ENCODE assay signal across 1 cellular context in the genomic region with DNA sequence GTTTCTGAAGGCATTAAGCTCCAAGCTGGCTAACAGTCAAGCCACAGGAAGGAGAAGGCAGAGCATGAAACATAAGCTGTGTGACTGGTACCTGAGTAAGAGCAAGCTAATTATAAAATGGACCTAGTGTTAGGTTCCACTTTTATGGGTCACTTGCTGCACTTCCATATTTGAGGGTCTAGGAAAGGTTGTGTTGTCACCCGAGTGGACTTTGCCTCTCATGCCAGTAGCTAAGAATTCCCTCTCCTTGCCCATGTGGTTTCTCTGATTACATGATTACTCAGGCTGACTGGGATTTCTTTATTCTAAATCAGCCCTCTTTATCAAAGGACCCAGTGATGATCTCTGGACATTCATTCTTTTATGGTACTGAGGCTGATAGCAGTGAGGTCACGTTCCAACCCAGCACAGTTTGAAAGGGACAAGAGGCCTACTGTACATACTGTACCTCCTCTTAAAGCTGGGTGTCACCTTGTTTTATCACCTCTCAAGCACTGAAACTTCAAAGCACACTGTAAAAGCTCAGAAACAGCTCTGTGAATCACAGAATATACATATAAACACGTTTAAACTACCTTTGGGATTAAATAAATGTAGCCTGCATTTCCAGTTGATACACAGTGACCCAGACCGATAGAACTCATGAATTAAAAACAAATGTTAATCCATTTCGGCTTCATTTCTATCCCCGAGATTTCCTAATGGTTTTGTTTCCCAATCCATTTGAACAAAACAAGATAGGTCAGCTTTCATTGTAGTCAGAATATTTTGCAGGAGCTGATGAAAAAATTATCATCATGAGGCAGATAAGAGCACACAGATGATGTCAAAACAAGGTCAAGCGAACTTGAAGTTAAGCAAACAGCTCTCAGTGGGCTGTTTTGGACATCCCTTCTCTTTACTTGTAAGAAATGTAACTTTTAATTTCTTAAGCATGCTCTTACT.
TF ChIP-seq lines count a peak whose summit lies in the region.

No MANE protein-coding gene starts in this region.

TF ChIP-seq in SK-N-SH treated with all-trans-retinoic acid at 6 μM for 48 hours, 23 proteins besides CTCF, POLR2A, EP300 and RAD21 (continued from another document):
- TF ChIP-seq PATZ1 (CRISPR knock-in tag; IDR thresholded peaks at IDR 0.05; ENCODE audit: borderline replicate concordance) = no peak
- TF ChIP-seq, protein P1, sequence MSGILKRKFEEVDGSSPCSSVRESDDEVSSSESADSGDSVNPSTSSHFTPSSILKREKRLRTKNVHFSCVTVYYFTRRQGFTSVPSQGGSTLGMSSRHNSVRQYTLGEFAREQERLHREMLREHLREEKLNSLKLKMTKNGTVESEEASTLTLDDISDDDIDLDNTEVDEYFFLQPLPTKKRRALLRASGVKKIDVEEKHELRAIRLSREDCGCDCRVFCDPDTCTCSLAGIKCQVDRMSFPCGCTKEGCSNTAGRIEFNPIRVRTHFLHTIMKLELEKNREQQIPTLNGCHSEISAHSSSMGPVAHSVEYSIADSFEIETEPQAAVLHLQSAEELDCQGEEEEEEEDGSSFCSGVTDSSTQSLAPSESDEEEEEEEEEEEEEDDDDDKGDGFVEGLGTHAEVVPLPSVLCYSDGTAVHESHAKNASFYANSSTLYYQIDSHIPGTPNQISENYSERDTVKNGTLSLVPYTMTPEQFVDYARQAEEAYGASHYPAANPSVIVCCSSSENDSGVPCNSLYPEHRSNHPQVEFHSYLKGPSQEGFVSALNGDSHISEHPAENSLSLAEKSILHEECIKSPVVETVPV (CRISPR knock-in tag; IDR thresholded peaks at IDR 0.05) = no peak
